Comparison of ENCODE assay signal across 1 cellular context in the genomic region with DNA sequence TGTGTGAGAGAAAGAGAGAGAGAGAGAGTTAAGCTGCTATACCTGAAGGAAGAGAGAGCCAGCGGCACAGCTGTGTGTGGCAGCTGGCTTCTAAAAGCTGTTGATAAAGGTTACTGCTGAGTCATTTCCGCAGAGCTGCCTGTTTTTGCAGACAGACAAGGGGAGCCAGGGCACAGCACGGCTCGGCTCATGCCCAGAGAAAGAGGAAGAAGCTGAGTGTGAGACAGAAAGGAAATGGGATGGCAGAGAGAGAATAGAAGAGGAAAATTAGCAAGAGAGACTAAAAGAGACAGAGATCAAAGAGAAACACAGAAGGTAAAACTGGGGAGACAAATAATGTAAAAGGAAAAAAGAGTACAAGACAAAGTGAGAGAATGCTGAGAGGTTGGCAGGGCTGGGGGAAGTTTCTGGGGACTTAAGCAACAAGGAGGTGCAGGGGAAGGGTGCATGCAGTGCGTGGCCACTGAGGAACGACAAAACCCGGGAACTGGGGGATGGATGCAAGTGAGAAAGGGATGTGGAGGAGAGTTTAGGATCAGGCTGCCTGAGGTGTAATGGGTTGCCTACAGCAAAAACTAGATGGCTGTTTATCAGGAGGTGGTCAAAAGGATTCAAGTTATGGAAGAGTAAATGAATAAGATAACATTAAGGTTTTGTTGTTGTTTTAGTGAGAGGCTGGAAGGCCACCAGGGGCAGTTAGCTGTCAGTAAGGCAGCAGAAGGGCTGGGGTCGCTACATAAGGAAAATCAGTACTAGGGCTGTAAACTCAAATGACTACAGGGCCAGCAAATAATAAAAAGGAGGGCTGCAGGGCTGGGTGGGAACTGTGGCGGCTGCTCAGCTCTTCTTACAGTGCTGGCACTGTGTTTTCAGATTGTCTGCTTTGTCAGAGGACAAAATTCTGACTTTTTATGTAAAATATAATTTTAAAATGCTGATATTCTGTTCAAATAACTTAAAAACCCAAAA.
TF ChIP-seq lines count a peak whose summit lies in the region.

No MANE protein-coding gene starts in this region.

TF ChIP-seq in K562, 482 proteins besides CTCF, POLR2A, EP300 and RAD21 (continued from another document and continues in another):
- TF ChIP-seq, protein P1, sequence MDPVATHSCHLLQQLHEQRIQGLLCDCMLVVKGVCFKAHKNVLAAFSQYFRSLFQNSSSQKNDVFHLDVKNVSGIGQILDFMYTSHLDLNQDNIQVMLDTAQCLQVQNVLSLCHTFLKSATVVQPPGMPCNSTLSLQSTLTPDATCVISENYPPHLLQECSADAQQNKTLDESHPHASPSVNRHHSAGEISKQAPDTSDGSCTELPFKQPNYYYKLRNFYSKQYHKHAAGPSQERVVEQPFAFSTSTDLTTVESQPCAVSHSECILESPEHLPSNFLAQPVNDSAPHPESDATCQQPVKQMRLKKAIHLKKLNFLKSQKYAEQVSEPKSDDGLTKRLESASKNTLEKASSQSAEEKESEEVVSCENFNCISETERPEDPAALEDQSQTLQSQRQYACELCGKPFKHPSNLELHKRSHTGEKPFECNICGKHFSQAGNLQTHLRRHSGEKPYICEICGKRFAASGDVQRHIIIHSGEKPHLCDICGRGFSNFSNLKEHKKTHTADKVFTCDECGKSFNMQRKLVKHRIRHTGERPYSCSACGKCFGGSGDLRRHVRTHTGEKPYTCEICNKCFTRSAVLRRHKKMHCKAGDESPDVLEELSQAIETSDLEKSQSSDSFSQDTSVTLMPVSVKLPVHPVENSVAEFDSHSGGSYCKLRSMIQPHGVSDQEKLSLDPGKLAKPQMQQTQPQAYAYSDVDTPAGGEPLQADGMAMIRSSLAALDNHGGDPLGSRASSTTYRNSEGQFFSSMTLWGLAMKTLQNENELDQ (CRISPR knock-in tag; IDR thresholded peaks at IDR 0.05; ENCODE audit: borderline replicate concordance): no peak
- TF ChIP-seq NFATC3 (IDR thresholded peaks at IDR 0.05): peak; percentile 67; the same call in 1 of the 2 replicates
- TF ChIP-seq, protein P2, sequence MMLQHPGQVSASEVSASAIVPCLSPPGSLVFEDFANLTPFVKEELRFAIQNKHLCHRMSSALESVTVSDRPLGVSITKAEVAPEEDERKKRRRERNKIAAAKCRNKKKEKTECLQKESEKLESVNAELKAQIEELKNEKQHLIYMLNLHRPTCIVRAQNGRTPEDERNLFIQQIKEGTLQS (IDR thresholded peaks at IDR 0.05): peak; percentile 90
- TF ChIP-seq, protein P2 (CRISPR knock-in tag; conservative IDR thresholded peaks at IDR 0.05): 0 out of 2 replicates have a peak, but pooled peaks have one; percentile 68
- peak; percentile 88 for TF ChIP-seq CXXC5 (CRISPR knock-in tag; IDR thresholded peaks at IDR 0.05)
- TF ChIP-seq ZNF75A (CRISPR knock-in tag; IDR thresholded peaks at IDR 0.05): 0 out of 2 replicates have a peak, but pooled peaks have one; percentile 24
- TF ChIP-seq ZNF318 (IDR thresholded peaks at IDR 0.05; ENCODE audit: borderline replicate concordance in 1 of 2, low read depth in 1 of 2): peak in 1 of 2 experiments; percentile 99; a peak in 2 of 4 replicates
- TF ChIP-seq ZNF766 (CRISPR knock-in tag; conservative IDR thresholded peaks at IDR 0.05): peak; percentile 86
- TF ChIP-seq BHLHE40 (IDR thresholded peaks at IDR 0.05; ENCODE audit: low read length): peak; percentile 62
- no peak for TF ChIP-seq ZNF23 (CRISPR knock-in tag; IDR thresholded peaks at IDR 0.05)
- TF ChIP-seq TEAD1 (CRISPR knock-in tag; IDR thresholded peaks at IDR 0.05): peak in 1 of 2 experiments; percentile 80; a peak in 2 of 4 replicates
- TF ChIP-seq ZNF133 (CRISPR knock-in tag; IDR thresholded peaks at IDR 0.05): no peak
- peak; percentile 88 for TF ChIP-seq POLR2H (tag; IDR thresholded peaks at IDR 0.05; ENCODE audit: low read depth)
- peak; percentile 97 for TF ChIP-seq POLR2B (IDR thresholded peaks at IDR 0.05; ENCODE audit: low read depth, partially characterized antibody)
- peak; percentile 82; the same call in 1 of the 2 replicates for TF ChIP-seq OTX1 (CRISPR knock-in tag; IDR thresholded peaks at IDR 0.05)
- TF ChIP-seq L3MBTL2 (IDR thresholded peaks at IDR 0.05): peak; percentile 60
- TF ChIP-seq, protein P3, sequence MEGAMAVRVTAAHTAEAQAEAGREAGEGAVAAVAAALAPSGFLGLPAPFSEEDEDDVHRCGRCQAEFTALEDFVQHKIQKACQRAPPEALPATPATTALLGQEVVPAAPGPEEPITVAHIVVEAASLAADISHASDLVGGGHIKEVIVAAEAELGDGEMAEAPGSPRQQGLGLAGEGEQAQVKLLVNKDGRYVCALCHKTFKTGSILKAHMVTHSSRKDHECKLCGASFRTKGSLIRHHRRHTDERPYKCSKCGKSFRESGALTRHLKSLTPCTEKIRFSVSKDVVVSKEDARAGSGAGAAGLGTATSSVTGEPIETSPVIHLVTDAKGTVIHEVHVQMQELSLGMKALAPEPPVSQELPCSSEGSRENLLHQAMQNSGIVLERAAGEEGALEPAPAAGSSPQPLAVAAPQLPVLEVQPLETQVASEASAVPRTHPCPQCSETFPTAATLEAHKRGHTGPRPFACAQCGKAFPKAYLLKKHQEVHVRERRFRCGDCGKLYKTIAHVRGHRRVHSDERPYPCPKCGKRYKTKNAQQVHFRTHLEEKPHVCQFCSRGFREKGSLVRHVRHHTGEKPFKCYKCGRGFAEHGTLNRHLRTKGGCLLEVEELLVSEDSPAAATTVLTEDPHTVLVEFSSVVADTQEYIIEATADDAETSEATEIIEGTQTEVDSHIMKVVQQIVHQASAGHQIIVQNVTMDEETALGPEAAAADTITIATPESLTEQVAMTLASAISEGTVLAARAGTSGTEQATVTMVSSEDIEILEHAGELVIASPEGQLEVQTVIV (CRISPR knock-in tag; IDR thresholded peaks at IDR 0.05; ENCODE audit: borderline replicate concordance): no peak
- TF ChIP-seq PTRF (tag; IDR thresholded peaks at IDR 0.05): 0 out of 2 replicates have a peak, but pooled peaks have one; percentile 42
- peak; percentile 58 for TF ChIP-seq POLR2G (IDR thresholded peaks at IDR 0.05; ENCODE audit: low read depth, low read length)
- no peak for TF ChIP-seq PCBP1 (IDR thresholded peaks at IDR 0.05; ENCODE audit: low read depth, low read length, poor library complexity, severe bottlenecking)
- TF ChIP-seq BRD9 (IDR thresholded peaks at IDR 0.05; ENCODE audit: low read depth, partially characterized antibody): peak; percentile 96
